In genomic region chr2:216372761-216373291, GRCh38 we compare ENCODE assay signal across 9 cellular contexts. TPM values are rescaled to one million over a fixed set of nuclear protein-coding genes. Genes with fewer than 3 reads are reported as not detected.
DNase-seq lines count a peak whose midpoint lies in the region; ATAC-seq and TF ChIP-seq lines count a peak whose summit lies in the region.
"Had no signal": no experiment of that assay in that cellular context is flagged by ENCODE, and none has a peak within 500 bp of the region (broad histone marks: within the 10 kb centered on the region; RNA-seq: fewer than 3 reads in every experiment).

No MANE protein-coding gene starts in this region.

- H3K4me3 Mint-ChIP-seq in brain: peak overlapping the region; percentile 87 to 93 (median 87)

- peak overlapping the region; percentile 80 for H3K4me3 ChIP-seq in HUES48 (ENCODE audit: low read depth, low read length)
- H3K4me3 ChIP-seq in SJCRH30: no peak overlapping the region

- DNase-seq in AG08396 (ENCODE audit: low spot score) (peak; percentile 57), inferior parietal cortex (ENCODE audit: extremely low spot score) (peak; percentile 27), NCI-H1105 (lab: John Stamatoyannopoulos, UW) (no peak), SJCRH30 (no peak), D341Med (ENCODE audit: low spot score) (no peak)

- H3K9ac ChIP-seq in HUES48 (ENCODE audit: low read depth, low read length): no peak overlapping the region

- H3K4me1 Mint-ChIP-seq in brain: peaks cover 46% of the 10 kb centered on the region

- no peaks in the 10 kb centered on the region for H3K36me3 Mint-ChIP-seq in brain

- H3K9me3 ChIP-seq in HUES48 (ENCODE audit: control insufficient read depth, insufficient read depth, low read length) (no peaks in the 10 kb centered on the region), SJCRH30 (replicated peaks) (no peaks in the 10 kb centered on the region)

- ATAC-seq in GM21423 (IDR thresholded peaks at IDR 0.05; ENCODE audit: unreplicated experiment): no peak

- no peak for TF ChIP-seq CTCF in brain (conservative IDR thresholded peaks at IDR 0.05)

- H3K27ac ChIP-seq in HUES48 (ENCODE audit: low read depth, low read length) (no peak overlapping the region), SJCRH30 (no peak overlapping the region)

- peaks cover 0 to 9% (median 0%) of the 10 kb centered on the region in 5 experiments for H3K9me3 Mint-ChIP-seq in brain

- peaks cover 59% of the 10 kb centered on the region for H3K27me3 Mint-ChIP-seq in brain

- H3K27me3 ChIP-seq in HUES48 (ENCODE audit: control insufficient read depth, insufficient read depth, low read length) (peaks cover 48% of the 10 kb centered on the region), SJCRH30 (no peaks in the 10 kb centered on the region)

- H3K27ac Mint-ChIP-seq in brain: peak overlapping the region; percentile 37 to 94 (median 85)

- H3K36me3 ChIP-seq in HUES48 (ENCODE audit: control insufficient read depth, insufficient read depth, low read length) (no peaks in the 10 kb centered on the region), SJCRH30 (no peaks in the 10 kb centered on the region)

- peaks cover 14% of the 10 kb centered on the region for H3K4me1 ChIP-seq in HUES48 (ENCODE audit: control insufficient read depth, insufficient read depth, low read length)
- no peaks in the 10 kb centered on the region for H3K4me1 ChIP-seq in SJCRH30

RNA-seq across cellular contexts. Expression of gene MARCHF4, which starts 0.5 kb away (rescaled TPM):
- polyA plus RNA-seq in brain (ENCODE audit: insufficient read depth, low read depth, low replicate concordance): 41.1 TPM
- total RNA-seq in SJCRH30 (2014; rRNA removed; shearing (Covaris generic)): not detected in 2 replicates
- polyA plus RNA-seq: aorta had no signal

RNA-seq across cellular contexts. Expression of gene SMARCAL1, which starts 39.5 kb away (rescaled TPM):
- polyA plus RNA-seq in brain (ENCODE audit: insufficient read depth, low read depth, low replicate concordance): 24.2 TPM
- 8.8 and 9.4 TPM in 2 replicates for total RNA-seq in SJCRH30 (2014; rRNA removed; shearing (Covaris generic))

Comparison
In these comparisons a context has a peak if more than half of its experiments do, and no peak if none do; other contexts are left out.
1. DNase-seq: peak in AG08396 (single experiment) and inferior parietal cortex (single experiment); none in NCI-H1105 (single experiment), SJCRH30 (0 of 2) and D341Med (single experiment).